26 cellular contexts compared by ENCODE assay signal in the genomic region with DNA sequence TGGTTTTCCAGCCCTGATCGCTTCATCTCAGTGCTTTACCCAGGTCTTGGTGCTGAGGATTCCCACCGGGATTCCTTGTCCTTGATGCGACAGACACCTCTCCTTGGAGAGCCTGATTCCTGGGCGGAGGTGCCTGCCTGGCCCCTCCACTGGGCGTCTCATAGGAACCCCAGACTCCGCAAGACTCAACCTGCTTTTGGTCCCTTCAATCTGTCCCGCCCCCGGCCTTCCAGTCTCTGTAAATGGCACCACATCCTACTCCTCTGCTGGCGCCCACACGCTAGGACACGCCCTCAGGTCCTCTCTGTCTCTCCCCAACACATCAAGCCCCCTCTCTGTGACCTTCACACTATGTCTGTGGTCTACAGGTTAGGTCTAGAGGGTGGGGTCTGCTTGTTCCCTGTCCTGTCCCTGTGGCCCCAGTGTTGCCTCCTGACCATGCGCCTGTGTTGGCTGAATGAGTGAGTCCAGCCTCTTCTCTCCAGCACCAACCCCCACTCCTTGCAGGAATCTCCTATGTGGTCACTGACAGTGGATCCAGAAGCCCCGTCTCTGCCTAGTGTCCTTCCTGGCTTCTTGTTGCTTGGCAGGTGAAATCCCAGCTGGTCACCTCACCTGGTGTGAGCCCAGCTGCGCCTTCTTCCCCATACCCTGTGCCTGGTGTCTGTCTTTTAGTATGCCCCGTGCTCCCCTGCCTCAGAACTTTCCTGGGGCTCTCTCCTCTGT.
"Had no signal": no experiment of that assay in that cellular context is flagged by ENCODE, and none has a peak within 500 bp of the region (broad histone marks: within the 10 kb centered on the region; RNA-seq: fewer than 3 reads in every experiment).

No MANE protein-coding gene starts in this region.

- H3K27ac ChIP-seq: left ventricle myocardium inferior, right lobe of liver, skin epidermis, stomach, suprapubic skin, tibial nerve, WERI-Rb-1 had no signal

- H3K9me3 ChIP-seq: left ventricle myocardium inferior, right lobe of liver, suprapubic skin, tibial nerve had no signal

- DNase-seq: activated CD4-positive, alpha-beta T cell treated with anti-CD3 and anti-CD28 coated beads for 1 hour; activated CD4-positive, alpha-beta T cell treated with anti-CD3 and anti-CD28 coated beads, Interleukin-2, amount 50 U/mL, for 1 hour; activated CD8-positive, alpha-beta T cell treated with anti-CD3 and anti-CD28 coated beads, Interleukin-2, amount 10 ng/mL, durations not matched to agents 7 days and 5 days; activated naive CD4-positive, alpha-beta T cell treated with anti-CD3 and anti-CD28 coated beads for 36 hours; activated naive CD8-positive, alpha-beta T cell treated with anti-CD3 and anti-CD28 coated beads, Interleukin-2, amount 10 ng/mL, durations not matched to agents 7 days and 5 days; activated T-cell treated with anti-CD3 and anti-CD28 coated beads, Interleukin-2, amount 50 U/mL, for 24 hours; amniotic stem cell; dermis blood vessel endothelial cell; effector memory CD4-positive, alpha-beta T cell; hippocampal formation; left ventricle myocardium inferior; mammary epithelial cell; midbrain; occipital lobe; right lobe of liver; stimulated activated CD4-positive, alpha-beta T cell treated with anti-CD3 and anti-CD28 coated beads, Interleukin-15, amount 100 ng/mL, for 24 hours; stomach; T-helper 1 cell; WERI-Rb-1 had no signal

- H3K4me3 ChIP-seq: left ventricle myocardium inferior, right lobe of liver, skin epidermis, stomach, suprapubic skin, tibial nerve had no signal

- H3K4me3 Mint-ChIP-seq: activated CD8-positive, alpha-beta T cell treated with anti-CD3 and anti-CD28 coated beads, Interleukin-2, amount 10 ng/mL, durations not matched to agents 7 days and 5 days; activated naive CD4-positive, alpha-beta T cell treated with anti-CD3 and anti-CD28 coated beads for 36 hours; activated naive CD8-positive, alpha-beta T cell treated with anti-CD3 and anti-CD28 coated beads, Interleukin-2, amount 10 ng/mL, durations not matched to agents 7 days and 5 days; activated T-cell treated with anti-CD3 and anti-CD28 coated beads, Interleukin-2, amount 50 U/mL, for 24 hours; activated T-helper 17 cell treated with anti-CD3 and anti-CD28 coated beads, Interleukin-2, amount 50 U/mL, for 72 hours; nephron; stimulated activated memory B cell treated with anti-CD40 and anti-IgM and Interleukin-4, amounts not matched to agents 10 μg/mL and 1 μg/mL and 100 μg/mL, for 72 hours had no signal

- H3K27me3 ChIP-seq: right lobe of liver, tibial nerve had no signal

- H3K9me3 Mint-ChIP-seq: activated naive CD4-positive, alpha-beta T cell treated with anti-CD3 and anti-CD28 coated beads for 36 hours; activated naive CD8-positive, alpha-beta T cell treated with anti-CD3 and anti-CD28 coated beads, Interleukin-2, amount 10 ng/mL, durations not matched to agents 7 days and 5 days; activated T-cell treated with anti-CD3 and anti-CD28 coated beads, Interleukin-2, amount 50 U/mL, for 24 hours; activated T-helper 17 cell treated with anti-CD3 and anti-CD28 coated beads, Interleukin-2, amount 50 U/mL, for 72 hours; nephron had no signal

- H3K4me1 ChIP-seq: left ventricle myocardium inferior, right lobe of liver, stomach, suprapubic skin, tibial nerve had no signal

- H3K27ac Mint-ChIP-seq: activated CD8-positive, alpha-beta T cell treated with anti-CD3 and anti-CD28 coated beads, Interleukin-2, amount 10 ng/mL, durations not matched to agents 7 days and 5 days; activated naive CD4-positive, alpha-beta T cell treated with anti-CD3 and anti-CD28 coated beads for 36 hours; activated naive CD8-positive, alpha-beta T cell treated with anti-CD3 and anti-CD28 coated beads, Interleukin-2, amount 10 ng/mL, durations not matched to agents 7 days and 5 days; activated T-cell treated with anti-CD3 and anti-CD28 coated beads, Interleukin-2, amount 50 U/mL, for 24 hours; activated T-helper 17 cell treated with anti-CD3 and anti-CD28 coated beads, Interleukin-2, amount 50 U/mL, for 72 hours; nephron; stimulated activated memory B cell treated with anti-CD40 and anti-IgM and Interleukin-4, amounts not matched to agents 10 μg/mL and 1 μg/mL and 100 μg/mL, for 72 hours had no signal

- ATAC-seq: activated CD8-positive, alpha-beta T cell treated with anti-CD3 and anti-CD28 coated beads, Interleukin-2, amount 10 ng/mL, durations not matched to agents 7 days and 5 days; activated T-helper 17 cell treated with anti-CD3 and anti-CD28 coated beads, Interleukin-2, amount 50 U/mL, for 72 hours; esophagus mucosa; right lobe of liver had no signal

- H3K27me3 Mint-ChIP-seq: stimulated activated memory B cell treated with anti-CD40 and anti-IgM and Interleukin-4, amounts not matched to agents 10 μg/mL and 1 μg/mL and 100 μg/mL, for 72 hours had no signal

- H3K36me3 ChIP-seq: left ventricle myocardium inferior, right lobe of liver, stomach, suprapubic skin, tibial nerve, WERI-Rb-1 had no signal
